8 cellular contexts compared by ENCODE assay signal in genomic region chr11:45804806-45805304, GRCh38. TPM values are rescaled to one million over a fixed set of nuclear protein-coding genes. Genes with fewer than 3 reads are reported as not detected.
DNase-seq lines count a peak whose midpoint lies in the region; ATAC-seq and TF ChIP-seq lines count a peak whose summit lies in the region.

Gene SLC35C1, plus strand, starts transcription at chr11:45805149. Its CDS starts 653 bp downstream, at chr11:45805802.

- no peaks in the 10 kb centered on the region for H3K27me3 ChIP-seq in PC-9 (ENCODE audit: insufficient read depth, low read depth)
- no peaks in the 10 kb centered on the region for H3K27me3 ChIP-seq in muscle layer of duodenum (ENCODE audit: low read depth, low read length)

- POLR2A ChIA-PET in PC-9 (lab: Charles Lee; ENCODE audit: unreplicated experiment): interaction anchor here (0.6 kb wide), 1 partner anchor 1220 kb away, joined by 7 read pairs; no protein-coding TSS in a partner anchor

- H4K20me1 ChIP-seq in PC-9 (ENCODE audit: insufficient read depth): no peaks in the 10 kb centered on the region; the same call in none of the 2 replicates

- H3K36me3 Mint-ChIP-seq in IgD-negative memory B cell: no peaks in the 10 kb centered on the region
- peaks cover 30% of the 10 kb centered on the region for H3K36me3 Mint-ChIP-seq in activated T-cell treated with anti-CD3 and anti-CD28 coated beads, Interleukin-2, amount 50 U/mL, for 24 hours (ENCODE audit: low read depth)

- TF ChIP-seq POLR2A in erythroblast (IDR thresholded peaks at IDR 0.05; ENCODE audit: low read length): peak; percentile 70

- peak; percentile 92 for ATAC-seq in GM21529 (IDR thresholded peaks at IDR 0.05; ENCODE audit: unreplicated experiment)

- no peaks in the 10 kb centered on the region for H3F3A ChIP-seq in PC-9 (ENCODE audit: insufficient read depth, low read depth)

- H3K36me3 ChIP-seq in PC-9 (ENCODE audit: low read depth) (no peaks in the 10 kb centered on the region), muscle layer of duodenum (ENCODE audit: control insufficient read depth in 1 of 2, insufficient read depth in 2 of 2, low read length in 2 of 2) (peaks cover 0 to 6% of the 10 kb centered on the region in 2 donors)

- peaks cover 28% of the 10 kb centered on the region for H3K79me2 ChIP-seq in PC-9 (ENCODE audit: low read depth)

- H3K4me1 ChIP-seq in PC-9 (replicated peaks; ENCODE audit: insufficient read depth) (peaks cover 28% of the 10 kb centered on the region), muscle layer of duodenum (ENCODE audit: control insufficient read depth in 1 of 2, insufficient read depth in 2 of 2, low read length in 2 of 2) (peaks cover 18 to 34% of the 10 kb centered on the region in 2 donors)

- peak; percentile 32; the same call in 1 of the 2 replicates for TF ChIP-seq CTCF in PC-9 (conservative IDR thresholded peaks at IDR 0.05)

- DNase-seq in DMS153 treated with DMSO at 0.1 percent for 48 hours (lab: John Stamatoyannopoulos, UW; ENCODE audit: unreplicated experiment) (peak; percentile 92), PC-9 (peak; percentile 88 to 98), erythroblast (lab: John Stamatoyannopoulos, UW) (peak; percentile 93 to 95)
- peak; percentile 98 for DNase-seq in activated T-cell treated with anti-CD3 and anti-CD28 coated beads, Interleukin-2, amount 50 U/mL, for 24 hours
- peak; percentile 92 to 94 for DNase-seq in stimulated activated CD8-positive, alpha-beta memory T cell treated with anti-CD3 and anti-CD28 coated beads, Interleukin-7, amount 100 ng/mL, for 4 hours (ENCODE audit: low read depth in 2 of 2)

- peak within 1 kb of the TSS; percentile 97 for H2AFZ ChIP-seq in PC-9

- no peaks in the 10 kb centered on the region for H3K27me3 Mint-ChIP-seq in IgD-negative memory B cell
- H3K27me3 Mint-ChIP-seq in activated T-cell treated with anti-CD3 and anti-CD28 coated beads, Interleukin-2, amount 50 U/mL, for 24 hours: no peaks in the 10 kb centered on the region

- peak within 1 kb of the TSS; percentile 88 to 96 (median 92) for H3K4me3 Mint-ChIP-seq in IgD-negative memory B cell
- peak within 1 kb of the TSS; percentile 89 for H3K4me3 Mint-ChIP-seq in activated T-cell treated with anti-CD3 and anti-CD28 coated beads, Interleukin-2, amount 50 U/mL, for 24 hours

- H3K9me3 ChIP-seq in PC-9 (ENCODE audit: insufficient read depth, low read depth): no peaks in the 10 kb centered on the region
- no peaks in the 10 kb centered on the region for H3K9me3 ChIP-seq in muscle layer of duodenum (ENCODE audit: control insufficient read depth in 1 of 2, low read length in 2 of 2)

- H3K4me3 ChIP-seq in PC-9 (peak within 1 kb of the TSS; percentile 84), muscle layer of duodenum (ENCODE audit: low read depth in 1 of 2, low read length in 2 of 2) (peak within 1 kb of the TSS; percentile 80 to 87)

- H3K27ac Mint-ChIP-seq in IgD-negative memory B cell: peak within 1 kb of the TSS; percentile 78 to 95 (median 93)
- H3K27ac Mint-ChIP-seq in activated T-cell treated with anti-CD3 and anti-CD28 coated beads, Interleukin-2, amount 50 U/mL, for 24 hours: peak within 1 kb of the TSS; percentile 90

- no peak within 1 kb of the TSS for H3K27ac ChIP-seq in PC-9
- peak within 1 kb of the TSS; percentile 78 for H3K27ac ChIP-seq in muscle layer of duodenum (ENCODE audit: low read length)

- intact Hi-C loops in PC-9 (cut with micrococcal nuclease; ENCODE audit: unreplicated experiment): loop anchor here (1.0 to 2.0 kb wide), 3 partner anchors 34 to 42 kb away; partner anchors contain the start of gene CRY2

- CTCF ChIA-PET in PC-9 (lab: Charles Lee): interaction anchor here (0.5 to 0.6 kb wide), 3 partner anchors 517 to 1756 kb away, joined by 3 to 15 read pairs (median 3); no protein-coding TSS in a partner anchor

- no peaks in the 10 kb centered on the region for H3K9me2 ChIP-seq in PC-9 (ENCODE audit: insufficient read depth)

- H3K4me1 Mint-ChIP-seq in IgD-negative memory B cell: peaks cover 26 to 36% (median 31%) of the 10 kb centered on the region in 3 donors
- H3K4me1 Mint-ChIP-seq in activated T-cell treated with anti-CD3 and anti-CD28 coated beads, Interleukin-2, amount 50 U/mL, for 24 hours (ENCODE audit: low read depth): peaks cover 43% of the 10 kb centered on the region

- peaks cover 0 to 2% (median 0%) of the 10 kb centered on the region in 3 donors for H3K9me3 Mint-ChIP-seq in IgD-negative memory B cell
- no peaks in the 10 kb centered on the region for H3K9me3 Mint-ChIP-seq in activated T-cell treated with anti-CD3 and anti-CD28 coated beads, Interleukin-2, amount 50 U/mL, for 24 hours

- H3K4me2 ChIP-seq in PC-9: peak within 1 kb of the TSS; percentile 93

- no TSS peak for BruUV-seq in PC-9 (replicated peaks; lab: Mats Ljungman, UMichigan)

RNA-seq across cellular contexts. Expression of gene SLC35C1, which starts in this region (rescaled TPM):
- 8.9 TPM for polyA plus RNA-seq in IgD-negative memory B cell
- total RNA-seq in PC-9 (2021): 15.2 and 15.6 TPM in 2 replicates
